23 cellular contexts compared by ENCODE assay signal in the genomic region with DNA sequence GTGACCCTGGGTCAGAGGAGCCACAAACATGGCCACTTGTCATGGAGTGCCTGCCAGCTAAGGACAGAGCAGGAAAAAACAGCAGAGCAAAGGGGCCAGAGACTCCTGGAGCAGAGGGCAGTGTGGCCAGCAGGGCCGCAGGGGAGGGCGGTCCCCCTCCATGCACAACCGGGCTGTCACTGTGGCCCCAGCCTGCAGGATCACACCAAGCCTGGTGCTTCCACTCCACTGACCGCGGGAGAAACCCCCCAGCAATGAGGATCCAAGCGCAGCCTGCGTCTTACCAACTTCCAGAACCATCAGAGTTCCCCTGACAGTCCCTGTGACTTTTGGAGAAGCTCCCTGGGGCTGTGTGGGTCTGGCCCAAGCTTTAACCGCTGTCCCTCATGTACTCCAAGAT.
"Had no signal": no experiment of that assay in that cellular context is flagged by ENCODE, and none has a peak within 500 bp of the region (broad histone marks: within the 10 kb centered on the region; RNA-seq: fewer than 3 reads in every experiment).

No MANE protein-coding gene starts in this region.

- DNase-seq: activated CD4-positive, alpha-beta T cell treated with anti-CD3 and anti-CD28 coated beads for 48 hours; activated CD4-positive, alpha-beta T cell treated with anti-CD3 and anti-CD28 coated beads, Interleukin-2, amount 50 U/mL, for 4 hours; activated CD4-positive, CD25-positive, alpha-beta regulatory T cell treated with anti-CD3 and anti-CD28 coated beads, Interleukin-2, amount 50 U/mL, for 72 hours; activated CD8-positive, alpha-beta memory T cell treated with anti-CD3 and anti-CD28 coated beads, Interleukin-2, amount 50 U/mL, for 48 hours; activated CD8-positive, alpha-beta T cell treated with anti-CD3 and anti-CD28 coated beads, Interleukin-2, amount 10 ng/mL, durations not matched to agents 7 days and 5 days; activated effector memory CD4-positive, alpha-beta T cell treated with Interleukin-2 at 50 U/mL for 16 hours; activated naive CD4-positive, alpha-beta T cell; activated T-cell treated with anti-CD3 and anti-CD28 coated beads, Interleukin-2, amount 50 U/mL, for 1 hour; brain microvascular endothelial cell; cerebellar nuclear complex; Karpas-422; MM.1S; NCI-H1694 treated with DMSO at 0.1 percent for 48 hours; NCI-H2029 treated with DMSO at 0.1 percent for 48 hours; NCI-H526 treated with DMSO at 0.1 percent for 48 hours; NCI-H82; Peyer's patch; T-helper 17 cell; T-helper 9 cell had no signal

- H3K27me3 ChIP-seq: cardiac muscle cell, Peyer's patch had no signal

- ATAC-seq: activated CD8-positive, alpha-beta T cell treated with anti-CD3 and anti-CD28 coated beads, Interleukin-2, amount 10 ng/mL, durations not matched to agents 7 days and 5 days; activated naive CD4-positive, alpha-beta T cell treated with anti-CD3 and anti-CD28 coated beads, Interleukin-2, amount 50 U/mL, for 72 hours; T-helper 17 cell; WTC11 had no signal

- H3K9me3 ChIP-seq: Peyer's patch had no signal

- H3K27ac ChIP-seq: brain microvascular endothelial cell, cardiac muscle cell, Peyer's patch, RWPE1 had no signal

- H3K4me3 ChIP-seq: cardiac muscle cell, Peyer's patch had no signal

- H3K36me3 ChIP-seq: brain microvascular endothelial cell, cardiac muscle cell had no signal
